8 cellular contexts compared by ENCODE assay signal in genomic region chr16:30585022-30585399, GRCh38. TPM values are rescaled to one million over a fixed set of nuclear protein-coding genes. Genes with fewer than 3 reads are reported as not detected.
DNase-seq lines count a peak whose midpoint lies in the region; ATAC-seq, FAIRE-seq and TF ChIP-seq lines count a peak whose summit lies in the region.

No MANE protein-coding gene starts in this region.

- H3K4me2 ChIP-seq in DND-41 (ENCODE audit: insufficient read depth, low read length), result peak overlapping the region; percentile 81
- H3K4me2 ChIP-seq in MM.1S (ENCODE audit: low read depth, low read length), result peak overlapping the region; percentile 70; the same call in 1 of the 2 replicates
- H3K4me2 ChIP-seq in GM12878 (ENCODE audit: control insufficient read depth, insufficient read depth), result peak overlapping the region; percentile 81

- peak; percentile 31 for ATAC-seq in DND-41 (ENCODE audit: insufficient read depth, low read depth)
- ATAC-seq in GM21381 (IDR thresholded peaks at IDR 0.05; ENCODE audit: unreplicated experiment), result peak; percentile 43
- ATAC-seq in GM12878, result peak; percentile 65
- ATAC-seq in right lobe of liver, result no peak
- no peak for ATAC-seq in GM18519 (IDR thresholded peaks at IDR 0.05; ENCODE audit: low FRiP score, unreplicated experiment)

- H3K9me3 ChIP-seq in DND-41 (ENCODE audit: insufficient read depth, low read length, severe bottlenecking) (no peaks in the 10 kb centered on the region), MM.1S (replicated peaks; ENCODE audit: insufficient read depth, low read length) (no peaks in the 10 kb centered on the region), GM12878 (replicated peaks; ENCODE audit: control insufficient read depth, insufficient read depth, low read length) (no peaks in the 10 kb centered on the region), right lobe of liver (no peaks in the 10 kb centered on the region), tibial nerve (no peaks in the 10 kb centered on the region)

- H3K4me3 ChIP-seq in DND-41 (ENCODE audit: low read depth in 1 of 2, low read length in 2 of 2), result peak overlapping the region; percentile 82 to 90
- no peak overlapping the region; the same call in 1 of the 2 replicates for H3K4me3 ChIP-seq in MM.1S (ENCODE audit: low read length)
- H3K4me3 ChIP-seq in GM12878, result peak overlapping the region; percentile 98
- H3K4me3 ChIP-seq in right lobe of liver, result peak overlapping the region; percentile 67 to 81 (median 77)
- peak overlapping the region; percentile 71 to 84 (median 77) for H3K4me3 ChIP-seq in tibial nerve

- peak; percentile 65 for DNase-seq in DND-41
- DNase-seq in MM.1S, result no peak
- no peak for DNase-seq in GM12878 (ENCODE audit: low read depth, low spot score)
- no peak for DNase-seq in right lobe of liver
- DNase-seq in tibial nerve (ENCODE audit: low spot score in 2 of 2), result no peak
- no peak for DNase-seq in mucosa of gallbladder (ENCODE audit: low spot score)

- H3K36me3 ChIP-seq in DND-41 (ENCODE audit: insufficient read depth, low read length), result peaks cover 46% of the 10 kb centered on the region
- H3K36me3 ChIP-seq in MM.1S (replicated peaks; ENCODE audit: insufficient read depth, low read length), result no peaks in the 10 kb centered on the region
- H3K36me3 ChIP-seq in GM12878 (ENCODE audit: control insufficient read depth in 2 of 2, insufficient read depth in 2 of 2, low read length in 1 of 2), result peaks cover 0 to 3% of the 10 kb centered on the region in 2 experiments; a peak in 3 of 4 replicates
- peaks cover 0 to 12% (median 6%) of the 10 kb centered on the region in 4 donors for H3K36me3 ChIP-seq in right lobe of liver
- H3K36me3 ChIP-seq in tibial nerve, result peaks cover 0 to 38% (median 6%) of the 10 kb centered on the region in 3 donors

- H2AFZ ChIP-seq in DND-41 (ENCODE audit: low read depth, low read length) (peak overlapping the region; percentile 80), MM.1S (ENCODE audit: low read length) (peak overlapping the region; percentile 63), GM12878 (ENCODE audit: control insufficient read depth, low read depth, low read length) (peak overlapping the region; percentile 89)

- in situ Hi-C loops in GM12878 (cut with MboI), result no loop called here

- FAIRE-seq in GM12878 (lab: Jason Lieb, UNC), result no peak

- TF ChIP-seq CTCF in DND-41 (IDR thresholded peaks at IDR 0.05; ENCODE audit: borderline replicate concordance, extremely low read depth, low read length, poor library complexity, severe bottlenecking) (no peak), MM.1S (IDR thresholded peaks at IDR 0.05; ENCODE audit: low read length) (no peak), GM12878 (IDR thresholded peaks at IDR 0.05 in 2 of 3, conservative IDR thresholded peaks at IDR 0.05 in 1 of 3; ENCODE audit: control insufficient read depth in 2 of 3, extremely low read depth in 1 of 3, insufficient read depth in 1 of 3, low read depth in 3 of 3, low read length in 3 of 3) (no peak), right lobe of liver (IDR thresholded peaks at IDR 0.05) (no peak), tibial nerve (IDR thresholded peaks at IDR 0.05) (no peak)

- TF ChIP-seq EP300 in GM12878 (IDR thresholded peaks at IDR 0.05; ENCODE audit: borderline replicate concordance in 1 of 2, control insufficient read depth in 1 of 2, low read depth in 2 of 2, low read length in 2 of 2) (no peak), tibial nerve (IDR thresholded peaks at IDR 0.05) (no peak)

- SMC1A ChIA-PET in GM12878 (lab: Charles Lee; ENCODE audit: uncharacterized antibody, unreplicated experiment), result interaction anchor here (1.0 to 4.3 kb wide), 6 partner anchors 13 to 155 kb away, joined by 4 to 17 read pairs (median 7); partner anchors contain the start of genes DCTPP1, ZNF688 and ZNF747

- H3K27ac ChIP-seq in DND-41 (ENCODE audit: low read length), result peak overlapping the region; percentile 92
- H3K27ac ChIP-seq in MM.1S (ENCODE audit: low read length), result no peak overlapping the region
- peak overlapping the region; percentile 89 for H3K27ac ChIP-seq in GM12878 (ENCODE audit: control insufficient read depth, insufficient read depth)
- H3K27ac ChIP-seq in right lobe of liver, result peak overlapping the region; percentile 74 to 88 (median 85)
- H3K27ac ChIP-seq in tibial nerve, result peak overlapping the region; percentile 74 to 94 (median 92)

- BruUV-seq in GM12878 (replicated peaks; lab: Mats Ljungman, UMichigan), result TSS peak; percentile 77

- H3K4me1 ChIP-seq in DND-41 (ENCODE audit: insufficient read depth, low read length) (peaks cover 60% of the 10 kb centered on the region), MM.1S (ENCODE audit: low read length) (peaks cover 5% of the 10 kb centered on the region; the same call in 1 of the 2 replicates), GM12878 (ENCODE audit: control insufficient read depth, insufficient read depth, low read length) (peaks cover 3% of the 10 kb centered on the region; the same call in 1 of the 2 replicates), right lobe of liver (peaks cover 0 to 6% (median 2%) of the 10 kb centered on the region in 4 donors), tibial nerve (peaks cover 0 to 30% (median 11%) of the 10 kb centered on the region in 4 donors)

- under 1% methylated on average over 20 of the region's 23 CpGs for WGBS in GM12878 (ENCODE audit: insufficient coverage, insufficient replicate concordance, low lambda C conversion rate, missing lambda C conversion rate)
- WGBS in right lobe of liver (ENCODE audit: insufficient coverage, low coverage, low lambda C conversion rate, missing lambda C conversion rate), result 8% methylated on average over 3 of the region's 23 CpGs
- 1 to 2% methylated on average over 22 to 23 of the region's 23 CpGs for WGBS in tibial nerve, 2 donors

- H3K9me2 ChIP-seq in MM.1S (replicated peaks; ENCODE audit: insufficient read depth, low read length), result no peaks in the 10 kb centered on the region

- H4K20me1 ChIP-seq in DND-41 (ENCODE audit: insufficient read depth, low read length) (peaks cover 4% of the 10 kb centered on the region; the same call in 1 of the 2 replicates), MM.1S (ENCODE audit: insufficient read depth, low read length) (no peaks in the 10 kb centered on the region), GM12878 (ENCODE audit: control insufficient read depth, insufficient read depth) (no peaks in the 10 kb centered on the region)

- no peak for TF ChIP-seq RAD21 in GM12878 (IDR thresholded peaks at IDR 0.05; ENCODE audit: insufficient read depth, low read depth, low read length)

- no peak; the same call in 1 of the 2 replicates for TF ChIP-seq POLR2A in GM12878 (IDR thresholded peaks at IDR 0.05; ENCODE audit: low read depth, low read length)
- TF ChIP-seq POLR2A in right lobe of liver (IDR thresholded peaks at IDR 0.05), result no peak
- TF ChIP-seq POLR2A in tibial nerve (IDR thresholded peaks at IDR 0.05), result no peak

- no peaks in the 10 kb centered on the region for H3K27me3 ChIP-seq in DND-41 (ENCODE audit: insufficient read depth, low read length, poor library complexity)
- no peaks in the 10 kb centered on the region for H3K27me3 ChIP-seq in MM.1S (replicated peaks; ENCODE audit: insufficient read depth, low read length)
- no peaks in the 10 kb centered on the region for H3K27me3 ChIP-seq in GM12878 (replicated peaks in 1 of 2; ENCODE audit: control insufficient read depth in 2 of 2, insufficient read depth in 2 of 2, low read length in 1 of 2)
- no peaks in the 10 kb centered on the region for H3K27me3 ChIP-seq in right lobe of liver
- H3K27me3 ChIP-seq in tibial nerve, result no peaks in the 10 kb centered on the region

- peak overlapping the region; percentile 97 for H3K9ac ChIP-seq in DND-41 (ENCODE audit: low read depth, low read length)
- no peak overlapping the region for H3K9ac ChIP-seq in MM.1S (ENCODE audit: low read length)
- H3K9ac ChIP-seq in GM12878 (ENCODE audit: control insufficient read depth, insufficient read depth, low read length), result peak overlapping the region; percentile 96

- peaks cover 73% of the 10 kb centered on the region for H3K79me2 ChIP-seq in DND-41 (ENCODE audit: insufficient read depth, low read length)
- no peaks in the 10 kb centered on the region for H3K79me2 ChIP-seq in MM.1S (ENCODE audit: low read length)
- peaks cover 27% of the 10 kb centered on the region for H3K79me2 ChIP-seq in GM12878 (ENCODE audit: control insufficient read depth, insufficient read depth, low read length)

- RAD21 ChIA-PET in GM12878 (lab: Charles Lee; ENCODE audit: unreplicated experiment), result interaction anchor here (0.8 to 3.2 kb wide), 8 partner anchors 13 to 155 kb away, joined by 3 to 13 read pairs (median 4); partner anchors contain the start of genes DCTPP1, ZNF747 and ZNF764

- no peaks in the 10 kb centered on the region for H3F3A ChIP-seq in MM.1S (ENCODE audit: insufficient read depth, low read length)

- intact Hi-C loops in GM12878 (cut with micrococcal nuclease; ENCODE audit: unreplicated experiment), result loop anchor here (2.0 kb wide), 1 partner anchor 50 kb away; the partner anchor contains the start of gene ZNF747
- intact Hi-C loops in right lobe of liver (cut with DNase I), result no loop called here

- CTCF ChIA-PET in GM12878 (lab: Yijun Ruan, JAX), result interaction anchor here (0.9 to 5.1 kb wide), 11 partner anchors 11 to 155 kb away, joined by 3 to 29 read pairs (median 5); partner anchors contain the start of genes DCTPP1, ZNF688, ZNF689 and ZNF747

- POLR2A ChIA-PET in GM12878 (lab: Charles Lee), result interaction anchor here (0.6 to 3.6 kb wide), 9 partner anchors 10 to 203 kb away, joined by 3 to 16 read pairs (median 5); partner anchors contain the start of genes DCTPP1, SEPTIN1 and ZNF747

RNA-seq across cellular contexts. Expression of gene ZNF785, which starts 0.5 kb away (rescaled TPM):
- total RNA-seq in GM12878 (2013; cell fraction: nucleolus; rRNA removed), result 64.7 and 73.9 TPM in 2 replicates
- total RNA-seq in GM12878 (2014; rRNA removed) (8.9 and 9.1 TPM in 2 replicates), GM12878 (2014; rRNA removed; fragmentation: Illumina TruSeq; extraction: Trizol) (6.4 and 7.0 TPM in 2 replicates), GM12878 (2021) (11.1 and 11.5 TPM in 2 replicates), right lobe of liver (1 to 10 TPM; 2.4 to 6.5 (median 5.6) TPM), tibial nerve (10 to 100 TPM; 12.0 to 17.1 (median 14.9) TPM), mucosa of gallbladder (24.0 TPM)
- polyA plus RNA-seq in GM12878 (2011; ENCODE audit: low read depth), result 3.0 TPM
- polyA plus RNA-seq in GM12878 (2011; rRNA removed) (10.8 and 11.6 TPM in 2 replicates), GM12878 (2014; fragmentation: Illumina TruSeq; extraction: Trizol) (5.8 and 6.2 TPM in 2 replicates), GM12878 (2014; fragmentation: Nextera tagmentation; extraction: Ambion mirVana) (1 to 10 TPM in 1 of 2 experiments, under 1 TPM in 1; 0.87 to 1.5 TPM), GM12878 (2014; rRNA removed) (11.5 and 12.8 TPM in 2 replicates), GM12878 (2016; fragmentation: Nextera tagmentation; extraction: Ambion mirVana) (1 to 10 TPM; 5.9 to 8.1 TPM)
- polyA plus RNA-seq in GM12878 (2011; cell fraction: cytosol; rRNA removed), result 10.9 and 11.7 TPM in 2 replicates
- polyA plus RNA-seq in GM12878 (2011; cell fraction: nucleus; rRNA removed), result 14.9 and 20.0 TPM in 2 replicates
- polyA plus RNA-seq in GM12878 (2012), result 6.5 and 7.5 TPM in 2 replicates
- polyA minus RNA-seq in GM12878 (2011; rRNA and poly(A)+ RNA removed), result 6.2 and 11.4 TPM in 2 replicates
- polyA minus RNA-seq in GM12878 (2011; cell fraction: cytosol; rRNA and poly(A)+ RNA removed), result 4.7 and 5.9 TPM in 2 replicates
- 8.6 and 13.2 TPM in 2 replicates for polyA minus RNA-seq in GM12878 (2011; cell fraction: nucleus; rRNA and poly(A)+ RNA removed)

RNA-seq across cellular contexts. Expression of gene ZNF688, which starts 13.5 kb away (rescaled TPM):
- total RNA-seq in GM12878 (2013; cell fraction: nucleolus; rRNA removed), result 16.5 and 18.2 TPM in 2 replicates
- 12.5 and 13.6 TPM in 2 replicates for total RNA-seq in GM12878 (2014; rRNA removed)
- total RNA-seq in GM12878 (2014; rRNA removed; fragmentation: Illumina TruSeq; extraction: Trizol), result 7.4 and 8.6 TPM in 2 replicates
- 9.2 and 12.6 TPM in 2 replicates for total RNA-seq in GM12878 (2021)
- 1.7 TPM for polyA plus RNA-seq in GM12878 (2011; ENCODE audit: low read depth)
- 6.0 and 6.3 TPM in 2 replicates for polyA plus RNA-seq in GM12878 (2011; rRNA removed)
- 5.5 and 8.8 TPM in 2 replicates for polyA plus RNA-seq in GM12878 (2011; cell fraction: cytosol; rRNA removed)
- 8.9 and 11.8 TPM in 2 replicates for polyA plus RNA-seq in GM12878 (2011; cell fraction: nucleus; rRNA removed)
- 5.8 and 8.9 TPM in 2 replicates for polyA plus RNA-seq in GM12878 (2012)
- 2.7 and 8.5 TPM in 2 replicates for polyA plus RNA-seq in GM12878 (2014; fragmentation: Illumina TruSeq; extraction: Trizol)
- polyA plus RNA-seq in GM12878 (2014; fragmentation: Nextera tagmentation; extraction: Ambion mirVana), result under 1 TPM; 0.14 to 0.88 TPM
- 12.9 and 13.7 TPM in 2 replicates for polyA plus RNA-seq in GM12878 (2014; rRNA removed)
- 10 to 100 TPM; 16.2 to 17.4 TPM for polyA plus RNA-seq in GM12878 (2016; fragmentation: Nextera tagmentation; extraction: Ambion mirVana)
- polyA minus RNA-seq in GM12878 (2011; rRNA and poly(A)+ RNA removed), result 1.2 and 2.8 TPM in 2 replicates
- 2.0 and 2.2 TPM in 2 replicates for polyA minus RNA-seq in GM12878 (2011; cell fraction: cytosol; rRNA and poly(A)+ RNA removed)
- polyA minus RNA-seq in GM12878 (2011; cell fraction: nucleus; rRNA and poly(A)+ RNA removed), result 5.1 and 8.8 TPM in 2 replicates
- total RNA-seq in right lobe of liver, result 10 to 100 TPM in 1 of 6 experiments, 1 to 10 TPM in 5; 4.0 to 11.5 (median 6.5) TPM
- total RNA-seq in tibial nerve, result 10 to 100 TPM; 15.7 to 28.6 (median 22.9) TPM
- 23.5 TPM for total RNA-seq in mucosa of gallbladder

RNA-seq across cellular contexts. Expression of gene ZNF689, which starts 25.2 kb away (rescaled TPM):
- 8.7 and 9.3 TPM in 2 replicates for total RNA-seq in GM12878 (2013; cell fraction: nucleolus; rRNA removed)
- total RNA-seq in GM12878 (2014; rRNA removed), result 10.7 and 11.5 TPM in 2 replicates
- 6.8 and 7.0 TPM in 2 replicates for total RNA-seq in GM12878 (2014; rRNA removed; fragmentation: Illumina TruSeq; extraction: Trizol)
- total RNA-seq in GM12878 (2021), result 12.4 and 13.2 TPM in 2 replicates
- 3.3 TPM for polyA plus RNA-seq in GM12878 (2011; ENCODE audit: low read depth)
- polyA plus RNA-seq in GM12878 (2011; rRNA removed), result 6.4 and 7.6 TPM in 2 replicates
- 8.6 and 10.9 TPM in 2 replicates for polyA plus RNA-seq in GM12878 (2011; cell fraction: cytosol; rRNA removed)
- 10.5 and 15.1 TPM in 2 replicates for polyA plus RNA-seq in GM12878 (2011; cell fraction: nucleus; rRNA removed)
- polyA plus RNA-seq in GM12878 (2012), result 4.9 and 5.7 TPM in 2 replicates
- 7.2 and 8.2 TPM in 2 replicates for polyA plus RNA-seq in GM12878 (2014; fragmentation: Illumina TruSeq; extraction: Trizol)
- 1 to 10 TPM; 4.7 to 6.3 TPM for polyA plus RNA-seq in GM12878 (2014; fragmentation: Nextera tagmentation; extraction: Ambion mirVana)
- 9.1 and 9.5 TPM in 2 replicates for polyA plus RNA-seq in GM12878 (2014; rRNA removed)
- 1 to 10 TPM; 8.8 to 9.9 TPM for polyA plus RNA-seq in GM12878 (2016; fragmentation: Nextera tagmentation; extraction: Ambion mirVana)
- polyA minus RNA-seq in GM12878 (2011; rRNA and poly(A)+ RNA removed), result 7.9 and 15.4 TPM in 2 replicates
- 4.7 and 6.8 TPM in 2 replicates for polyA minus RNA-seq in GM12878 (2011; cell fraction: cytosol; rRNA and poly(A)+ RNA removed)
- polyA minus RNA-seq in GM12878 (2011; cell fraction: nucleus; rRNA and poly(A)+ RNA removed), result 5.2 and 10.3 TPM in 2 replicates
- 1 to 10 TPM; 3.9 to 5.8 (median 4.4) TPM for total RNA-seq in right lobe of liver
- 10 to 100 TPM in 2 of 4 donors, 1 to 10 TPM in 2; 7.8 to 11.7 (median 10.0) TPM for total RNA-seq in tibial nerve
- total RNA-seq in mucosa of gallbladder, result 13.6 TPM

RNA-seq across cellular contexts. Expression of gene ZNF764, which starts 26.8 kb away (rescaled TPM):
- total RNA-seq in GM12878 (2013; cell fraction: nucleolus; rRNA removed), result 16.0 TPM in 2 replicates
- total RNA-seq in GM12878 (2014; rRNA removed), result 9.0 and 9.2 TPM in 2 replicates
- total RNA-seq in GM12878 (2014; rRNA removed; fragmentation: Illumina TruSeq; extraction: Trizol), result 3.4 and 3.5 TPM in 2 replicates
- total RNA-seq in GM12878 (2021), result 11.2 and 11.9 TPM in 2 replicates
- 3.2 TPM for polyA plus RNA-seq in GM12878 (2011; ENCODE audit: low read depth)
- polyA plus RNA-seq in GM12878 (2011; rRNA removed), result 2.7 and 2.8 TPM in 2 replicates
- polyA plus RNA-seq in GM12878 (2011; cell fraction: cytosol; rRNA removed), result 5.7 and 5.8 TPM in 2 replicates
- 5.2 and 7.8 TPM in 2 replicates for polyA plus RNA-seq in GM12878 (2011; cell fraction: nucleus; rRNA removed)
- 5.6 and 6.1 TPM in 2 replicates for polyA plus RNA-seq in GM12878 (2012)
- 2.8 and 3.2 TPM in 2 replicates for polyA plus RNA-seq in GM12878 (2014; fragmentation: Illumina TruSeq; extraction: Trizol)
- polyA plus RNA-seq in GM12878 (2014; fragmentation: Nextera tagmentation; extraction: Ambion mirVana), result 1 to 10 TPM in 1 of 2 experiments, under 1 TPM in 1; 0.61 to 1.6 TPM
- 9.5 and 10.8 TPM in 2 replicates for polyA plus RNA-seq in GM12878 (2014; rRNA removed)
- polyA plus RNA-seq in GM12878 (2016; fragmentation: Nextera tagmentation; extraction: Ambion mirVana), result 1 to 10 TPM; 4.2 to 4.8 TPM
- 1.6 and 3.5 TPM in 2 replicates for polyA minus RNA-seq in GM12878 (2011; rRNA and poly(A)+ RNA removed)
- 4.0 and 4.4 TPM in 2 replicates for polyA minus RNA-seq in GM12878 (2011; cell fraction: cytosol; rRNA and poly(A)+ RNA removed)
- polyA minus RNA-seq in GM12878 (2011; cell fraction: nucleus; rRNA and poly(A)+ RNA removed), result 2.8 and 4.6 TPM in 2 replicates
- 1 to 10 TPM; 3.2 to 6.5 (median 4.8) TPM for total RNA-seq in right lobe of liver
- total RNA-seq in tibial nerve, result 10 to 100 TPM; 12.5 to 16.7 (median 15.3) TPM
- 12.1 TPM for total RNA-seq in mucosa of gallbladder

RNA-seq across cellular contexts. Expression of gene ZNF747, which starts 50.4 kb away (rescaled TPM):
- total RNA-seq in GM12878 (2013; cell fraction: nucleolus; rRNA removed), result 18.5 and 22.3 TPM in 2 replicates
- total RNA-seq in GM12878 (2014; rRNA removed) (13.0 and 14.3 TPM in 2 replicates), GM12878 (2014; rRNA removed; fragmentation: Illumina TruSeq; extraction: Trizol) (5.0 and 5.8 TPM in 2 replicates), GM12878 (2021) (10.7 and 12.0 TPM in 2 replicates), right lobe of liver (1 to 10 TPM; 5.3 to 9.7 (median 6.4) TPM), tibial nerve (10 to 100 TPM; 17.4 to 22.2 (median 19.6) TPM), mucosa of gallbladder (11.9 TPM)
- polyA plus RNA-seq in GM12878 (2011; ENCODE audit: low read depth), result 2.4 TPM
- polyA plus RNA-seq in GM12878 (2011; rRNA removed) (2.7 and 3.3 TPM in 2 replicates), GM12878 (2014; fragmentation: Illumina TruSeq; extraction: Trizol) (5.1 and 5.7 TPM in 2 replicates), GM12878 (2014; fragmentation: Nextera tagmentation; extraction: Ambion mirVana) (1 to 10 TPM; 1.0 to 1.2 TPM), GM12878 (2014; rRNA removed) (11.5 and 12.1 TPM in 2 replicates), GM12878 (2016; fragmentation: Nextera tagmentation; extraction: Ambion mirVana) (1 to 10 TPM; 8.6 to 8.8 TPM)
- 4.7 and 5.0 TPM in 2 replicates for polyA plus RNA-seq in GM12878 (2011; cell fraction: cytosol; rRNA removed)
- polyA plus RNA-seq in GM12878 (2011; cell fraction: nucleus; rRNA removed), result 3.3 and 4.6 TPM in 2 replicates
- 4.5 TPM in 2 replicates for polyA plus RNA-seq in GM12878 (2012)
- polyA minus RNA-seq in GM12878 (2011; rRNA and poly(A)+ RNA removed), result 5.1 and 6.7 TPM in 2 replicates
- polyA minus RNA-seq in GM12878 (2011; cell fraction: cytosol; rRNA and poly(A)+ RNA removed), result 2.3 and 3.8 TPM in 2 replicates
- 6.5 and 10.4 TPM in 2 replicates for polyA minus RNA-seq in GM12878 (2011; cell fraction: nucleus; rRNA and poly(A)+ RNA removed)

Comparison
In these comparisons a context has a peak if more than half of its experiments do, and no peak if none do; other contexts are left out.
1. ATAC-seq: peak in DND-41 (single experiment), GM21381 (single experiment) and GM12878 (single experiment); none in right lobe of liver (0 of 4) and GM18519 (single experiment).
2. Peak in every context shown above with its lines, with median percentiles within 50 percentile points of each other: H2AFZ ChIP-seq and H3K4me2 ChIP-seq.